In the genomic region with DNA sequence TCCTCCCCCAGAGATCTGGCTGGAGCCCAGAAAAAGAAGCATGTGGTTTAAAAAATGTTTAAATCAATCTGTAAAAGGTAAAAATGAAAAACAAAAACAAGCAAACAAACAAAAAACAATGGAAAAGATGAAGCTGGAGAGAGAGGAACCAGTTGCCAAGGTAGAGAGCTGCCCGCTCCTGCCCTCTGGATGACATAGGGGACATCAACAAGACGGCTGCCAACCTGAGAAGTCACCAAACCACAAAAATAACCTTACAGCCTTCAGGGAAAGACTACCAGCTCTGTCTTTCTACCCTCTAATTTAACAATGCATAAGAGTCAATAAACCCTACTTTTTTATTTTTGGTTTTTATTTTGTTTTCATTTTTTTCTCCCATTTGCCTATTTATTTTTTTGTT, we compare ENCODE assay signal across 24 cellular contexts. TPM values are rescaled to one million over a fixed set of nuclear protein-coding genes. Genes with fewer than 3 reads are reported as not detected.
DNase-seq lines count a peak whose midpoint lies in the region; ATAC-seq and TF ChIP-seq lines count a peak whose summit lies in the region.
"Had no signal": no experiment of that assay in that cellular context is flagged by ENCODE, and none has a peak within 500 bp of the region (broad histone marks: within the 10 kb centered on the region; RNA-seq: fewer than 3 reads in every experiment).

No MANE protein-coding gene starts in this region.

- no peak for TF ChIP-seq CTCF in OCI-LY7 (conservative IDR thresholded peaks at IDR 0.05; ENCODE audit: low read length)
- peak in 1 of 9 donors; percentile 7 for TF ChIP-seq CTCF in heart right ventricle (IDR thresholded peaks at IDR 0.05)
- TF ChIP-seq CTCF in osteocyte (IDR thresholded peaks at IDR 0.05): no peak
- no peak for TF ChIP-seq CTCF in CD8-positive, alpha-beta T cell (IDR thresholded peaks at IDR 0.05)

- H4K20me1 ChIP-seq in OCI-LY7 (ENCODE audit: insufficient read depth, low read length): no peaks in the 10 kb centered on the region

- intact Hi-C loops in Right ventricle myocardium inferior (cut with DNase I): no loop called here
- intact Hi-C loops in cardiac septum (cut with DNase I): loop anchor here (10.0 kb wide), 1 partner anchor 74 kb away; no protein-coding TSS in a partner anchor
- intact Hi-C loops in OCI-LY7 (cut with micrococcal nuclease; ENCODE audit: unreplicated experiment): no loop called here
- intact Hi-C loops in heart right ventricle (cut with DNase I): no loop called here
- intact Hi-C loops in CD8-positive, alpha-beta T cell (cut with DNase I, micrococcal nuclease): no loop called here

- POLR2A ChIA-PET in OCI-LY7 (lab: Charles Lee): no interaction called here
- POLR2A ChIA-PET in CD8-positive, alpha-beta T cell (lab: Charles Lee): no interaction called here

- H3K9me2 ChIP-seq in OCI-LY7 (ENCODE audit: insufficient read depth, low read length): no peaks in the 10 kb centered on the region

- no peaks in the 10 kb centered on the region for H3K27me3 Mint-ChIP-seq in osteocyte (ENCODE audit: unreplicated experiment)
- H3K27me3 Mint-ChIP-seq in CD8-positive, alpha-beta T cell (ENCODE audit: low read depth): no peaks in the 10 kb centered on the region
- H3K27me3 Mint-ChIP-seq: IgD-negative memory B cell had no signal

- no peak overlapping the region for H3K27ac ChIP-seq in OCI-LY7 (ENCODE audit: low read depth, low read length, poor library complexity, severe bottlenecking)
- peak overlapping the region in 6 of 10 donors; percentile 0 to 30 (median 20) for H3K27ac ChIP-seq in heart right ventricle
- no peak overlapping the region for H3K27ac ChIP-seq in CD8-positive, alpha-beta T cell (ENCODE audit: low read depth, low read length)
- H3K27ac ChIP-seq: KMS-11, Peyer's patch, SJCRH30 had no signal

- H3K27me3 ChIP-seq in heart right ventricle: no peaks in the 10 kb centered on the region
- no peaks in the 10 kb centered on the region for H3K27me3 ChIP-seq in CD8-positive, alpha-beta T cell (ENCODE audit: insufficient read depth, low read length)
- H3K27me3 ChIP-seq: Peyer's patch, SJCRH30 had no signal

- H3K4me1 ChIP-seq in OCI-LY7 (ENCODE audit: insufficient read depth, low read length, poor library complexity, severe bottlenecking): no peaks in the 10 kb centered on the region
- peaks cover 0 to 40% (median 4%) of the 10 kb centered on the region in 9 donors for H3K4me1 ChIP-seq in heart right ventricle
- no peaks in the 10 kb centered on the region for H3K4me1 ChIP-seq in CD8-positive, alpha-beta T cell (ENCODE audit: insufficient read depth, low read length)
- H3K4me1 ChIP-seq: Peyer's patch, SJCRH30 had no signal

- no peak overlapping the region for H3K4me2 ChIP-seq in OCI-LY7 (ENCODE audit: low read length)
- H3K4me2 ChIP-seq: KMS-11 had no signal

- CTCF ChIA-PET in OCI-LY7 (lab: Charles Lee; ENCODE audit: unreplicated experiment): no interaction called here
- CTCF ChIA-PET in CD8-positive, alpha-beta T cell (lab: Charles Lee): interaction anchor here (1.4 kb wide), 1 partner anchor 26 kb away, joined by 4 read pairs; no protein-coding TSS in a partner anchor

- 54 to 74% methylated on average over 2 of the region's 2 CpGs for whole genome bisulfite sequencing in heart right ventricle, 2 donors

- H3K9me3 ChIP-seq in OCI-LY7 (ENCODE audit: low read length) (no peaks in the 10 kb centered on the region), heart right ventricle (no peaks in the 10 kb centered on the region)
- H3K9me3 ChIP-seq in CD8-positive, alpha-beta T cell (ENCODE audit: low read length): no peaks in the 10 kb centered on the region
- H3K9me3 ChIP-seq: Peyer's patch, SJCRH30 had no signal

- TSS peak; percentile 58 for BruUV-seq in OCI-LY7 (replicated peaks; lab: Mats Ljungman, UMichigan)

- ATAC-seq in Right ventricle myocardium inferior (peak; percentile 38), heart right ventricle (peak in 4 of 8 donors; percentile 43 to 66 (median 64))
- no peak for ATAC-seq in CD8-positive, alpha-beta T cell
- ATAC-seq: SK-N-SH treated with all-trans-retinoic acid at 6 μM for 48 hours had no signal

- H3K36me3 ChIP-seq in OCI-LY7 (ENCODE audit: insufficient read depth, low read length) (peaks cover 30% of the 10 kb centered on the region), heart right ventricle (peaks cover 6 to 85% (median 68%) of the 10 kb centered on the region in 9 donors)
- H3K36me3 ChIP-seq in CD8-positive, alpha-beta T cell (ENCODE audit: insufficient read depth, low read length): no peaks in the 10 kb centered on the region

- no peaks in the 10 kb centered on the region for H3K9me3 Mint-ChIP-seq in osteocyte (ENCODE audit: unreplicated experiment)
- H3K9me3 Mint-ChIP-seq in CD8-positive, alpha-beta T cell: no peaks in the 10 kb centered on the region
- H3K9me3 Mint-ChIP-seq: IgD-negative memory B cell had no signal

- H3K27ac Mint-ChIP-seq in osteocyte (ENCODE audit: unreplicated experiment): peak overlapping the region; percentile 35
- H3K27ac Mint-ChIP-seq in CD8-positive, alpha-beta T cell: no peak overlapping the region
- H3K27ac Mint-ChIP-seq: IgD-negative memory B cell had no signal

- H3K79me2 ChIP-seq in OCI-LY7 (ENCODE audit: insufficient read depth, low read depth, low read length): no peaks in the 10 kb centered on the region

- DNase-seq in Right ventricle myocardium inferior (ENCODE audit: missing footprints) (no peak), cardiac septum (ENCODE audit: low spot score) (no peak), OCI-LY7 (ENCODE audit: low spot score) (no peak), heart right ventricle (no peak), osteocyte (ENCODE audit: extremely low spot score, unreplicated experiment) (no peak), NCI-H345 (lab: John Stamatoyannopoulos, UW) (no peak), GDM1 (lab: John Stamatoyannopoulos, UW) (no peak)
- DNase-seq in CD8-positive, alpha-beta T cell: no peak
- DNase-seq: 8988T, DMS153, DND-41, H7, NCI-H1048, NCI-H1417, NCI-H1694, NCI-H2029 treated with DMSO at 0.1 percent for 48 hours, NCI-H2227 treated with DMSO at 0.1 percent for 48 hours, NCI-H510A, NCI-H69, Peyer's patch, SJCRH30 had no signal

- H3K4me3 Mint-ChIP-seq in osteocyte (ENCODE audit: unreplicated experiment): no peak overlapping the region
- H3K4me3 Mint-ChIP-seq in CD8-positive, alpha-beta T cell: no peak overlapping the region
- H3K4me3 Mint-ChIP-seq: IgD-negative memory B cell had no signal

- peaks cover 16% of the 10 kb centered on the region for H3K4me1 Mint-ChIP-seq in osteocyte (ENCODE audit: unreplicated experiment)
- H3K4me1 Mint-ChIP-seq in CD8-positive, alpha-beta T cell (ENCODE audit: low read depth): no peaks in the 10 kb centered on the region
- H3K4me1 Mint-ChIP-seq: IgD-negative memory B cell had no signal

- H3K36me3 Mint-ChIP-seq in osteocyte (ENCODE audit: unreplicated experiment): peaks cover 68% of the 10 kb centered on the region
- H3K36me3 Mint-ChIP-seq in CD8-positive, alpha-beta T cell: peaks cover 17% of the 10 kb centered on the region

- no peak overlapping the region for H2AFZ ChIP-seq in OCI-LY7 (ENCODE audit: low read length)

- H3K4me3 ChIP-seq in OCI-LY7 (ENCODE audit: low read depth, low read length, poor library complexity, severe bottlenecking) (no peak overlapping the region), heart right ventricle (no peak overlapping the region)
- H3K4me3 ChIP-seq in CD8-positive, alpha-beta T cell (ENCODE audit: low read depth, low read length): no peak overlapping the region
- H3K4me3 ChIP-seq: Peyer's patch, SJCRH30 had no signal

RNA-seq across cellular contexts. Expression of gene IPO9, which starts 8.5 kb away (rescaled TPM):
- 22.6 TPM for total RNA-seq in Right ventricle myocardium inferior
- total RNA-seq in cardiac septum: 24.7 TPM
- 47.2 and 53.3 TPM in 2 replicates for total RNA-seq in OCI-LY7 (2014; rRNA removed; shearing (Covaris generic))
- 67.9 and 72.5 TPM in 2 replicates for total RNA-seq in OCI-LY7 (2022)
- total RNA-seq in heart right ventricle: 10 to 100 TPM; 21.9 to 31.4 (median 27.2) TPM
- 10 to 100 TPM; 12.0 to 12.9 TPM for polyA plus RNA-seq in heart right ventricle
- total RNA-seq in osteocyte: 63.3 and 65.0 TPM in 2 replicates
- total RNA-seq in CD8-positive, alpha-beta T cell: 10 to 100 TPM; 14.4 to 19.2 TPM

Comparison
In these comparisons a context has a peak if more than half of its experiments do, and no peak if none do; other contexts are left out.
1. H3K27ac ChIP-seq: peak in heart right ventricle (6 of 10); none in OCI-LY7 (single experiment) and CD8-positive, alpha-beta T cell (single experiment).